8 cellular contexts compared by ENCODE assay signal in genomic region chr3:177679568-177680441, GRCh38.
DNase-seq lines count a peak whose midpoint lies in the region; ATAC-seq and TF ChIP-seq lines count a peak whose summit lies in the region.

No MANE protein-coding gene starts in this region.

- ATAC-seq in GM18858 (IDR thresholded peaks at IDR 0.05; ENCODE audit: unreplicated experiment) (peak; percentile 74), HG03064 (IDR thresholded peaks at IDR 0.05; ENCODE audit: low read depth, unreplicated experiment) (peak; percentile 75)
- ATAC-seq in activated T-cell treated with anti-CD3 and anti-CD28 coated beads, Interleukin-2, amount 50 U/mL, for 4 hours = peak; percentile 78 to 84
- ATAC-seq in naive thymus-derived CD4-positive, alpha-beta T cell = peak; percentile 67

- H3K27ac ChIP-seq in naive thymus-derived CD4-positive, alpha-beta T cell (ENCODE audit: low read depth, low read length) = no peak overlapping the region
- H3K27ac ChIP-seq in OCI-LY7 (ENCODE audit: low read depth, low read length, poor library complexity, severe bottlenecking) = no peak overlapping the region

- H3K4me2 ChIP-seq in OCI-LY7 (ENCODE audit: low read length) = no peak overlapping the region

- H3K36me3 Mint-ChIP-seq in activated T-cell treated with anti-CD3 and anti-CD28 coated beads, Interleukin-2, amount 50 U/mL, for 4 hours (ENCODE audit: insufficient read depth) = no peaks in the 10 kb centered on the region
- peaks cover 0 to 2% (median 0%) of the 10 kb centered on the region in 5 donors for H3K36me3 Mint-ChIP-seq in naive thymus-derived CD4-positive, alpha-beta T cell

- no peaks in the 10 kb centered on the region for H3K9me3 Mint-ChIP-seq in activated T-cell treated with anti-CD3 and anti-CD28 coated beads, Interleukin-2, amount 50 U/mL, for 4 hours
- peaks cover 0 to 3% (median 0%) of the 10 kb centered on the region in 11 donors for H3K9me3 Mint-ChIP-seq in naive thymus-derived CD4-positive, alpha-beta T cell

- no peaks in the 10 kb centered on the region for H3K9me3 ChIP-seq in naive thymus-derived CD4-positive, alpha-beta T cell (ENCODE audit: control insufficient read depth in 2 of 3, low read length in 3 of 3)
- no peaks in the 10 kb centered on the region for H3K9me3 ChIP-seq in OCI-LY7 (ENCODE audit: low read length)

- peaks cover 29% of the 10 kb centered on the region for H3K4me1 Mint-ChIP-seq in activated T-cell treated with anti-CD3 and anti-CD28 coated beads, Interleukin-2, amount 50 U/mL, for 4 hours (ENCODE audit: low read depth)
- peaks cover 0 to 38% (median 16%) of the 10 kb centered on the region in 7 donors for H3K4me1 Mint-ChIP-seq in naive thymus-derived CD4-positive, alpha-beta T cell

- no TSS peak for BruUV-seq in OCI-LY7 (replicated peaks; lab: Mats Ljungman, UMichigan)

- H3K4me3 Mint-ChIP-seq in activated T-cell treated with anti-CD3 and anti-CD28 coated beads, Interleukin-2, amount 50 U/mL, for 4 hours = no peak overlapping the region
- no peak overlapping the region for H3K4me3 Mint-ChIP-seq in naive thymus-derived CD4-positive, alpha-beta T cell

- H3K27me3 Mint-ChIP-seq in activated T-cell treated with anti-CD3 and anti-CD28 coated beads, Interleukin-2, amount 50 U/mL, for 4 hours (ENCODE audit: low read depth) = no peaks in the 10 kb centered on the region
- H3K27me3 Mint-ChIP-seq in naive thymus-derived CD4-positive, alpha-beta T cell = no peaks in the 10 kb centered on the region

- H3K4me3 ChIP-seq in naive thymus-derived CD4-positive, alpha-beta T cell (ENCODE audit: low read length) = no peak overlapping the region
- no peak overlapping the region for H3K4me3 ChIP-seq in OCI-LY7 (ENCODE audit: low read depth, low read length, poor library complexity, severe bottlenecking)

- H3K27ac Mint-ChIP-seq in naive thymus-derived CD4-positive, alpha-beta T cell = peak overlapping the region in 3 of 9 donors; percentile 7 to 28 (median 27)

- DNase-seq in activated T-cell treated with anti-CD3 and anti-CD28 coated beads, Interleukin-2, amount 50 U/mL, for 4 hours = no peak
- DNase-seq in naive thymus-derived CD4-positive, alpha-beta T cell = no peak
- no peak for DNase-seq in NCI-H1105 treated with DMSO at 0.1 percent for 48 hours (lab: John Stamatoyannopoulos, UW)
- no peak for DNase-seq in NCI-H526 (lab: John Stamatoyannopoulos, UW)
- no peak for DNase-seq in T-helper 9 cell
- no peak for DNase-seq in OCI-LY7 (ENCODE audit: low spot score)

- H3K36me3 ChIP-seq in naive thymus-derived CD4-positive, alpha-beta T cell (ENCODE audit: control insufficient read depth in 2 of 3, insufficient read depth in 3 of 3, low read length in 3 of 3) = no peaks in the 10 kb centered on the region
- no peaks in the 10 kb centered on the region for H3K36me3 ChIP-seq in OCI-LY7 (ENCODE audit: insufficient read depth, low read length)

- intact Hi-C loops in naive thymus-derived CD4-positive, alpha-beta T cell (cut with micrococcal nuclease) = loop anchor here in 1 of 2 donors (5.0 to 10.0 kb wide), 2 partner anchors 485 to 808 kb away; partner anchors contain the start of gene TBL1XR1
- intact Hi-C loops in OCI-LY7 (cut with micrococcal nuclease; ENCODE audit: unreplicated experiment) = no loop called here

- no peaks in the 10 kb centered on the region for H3K27me3 ChIP-seq in naive thymus-derived CD4-positive, alpha-beta T cell (ENCODE audit: control insufficient read depth in 2 of 2, insufficient read depth in 2 of 2, low read length in 2 of 2)

- no peaks in the 10 kb centered on the region for H3K9me2 ChIP-seq in OCI-LY7 (ENCODE audit: insufficient read depth, low read length)

- H3K79me2 ChIP-seq in OCI-LY7 (ENCODE audit: insufficient read depth, low read depth, low read length) = no peaks in the 10 kb centered on the region

- POLR2A ChIA-PET in naive thymus-derived CD4-positive, alpha-beta T cell (lab: Charles Lee) = no interaction called here
- POLR2A ChIA-PET in OCI-LY7 (lab: Charles Lee) = interaction anchor here (0.6 to 0.9 kb wide), 2 partner anchors 10 to 275 kb away, joined by 3 to 4 read pairs; no protein-coding TSS in a partner anchor

- CTCF ChIA-PET in naive thymus-derived CD4-positive, alpha-beta T cell (lab: Charles Lee) = no interaction called here
- CTCF ChIA-PET in OCI-LY7 (lab: Charles Lee; ENCODE audit: unreplicated experiment) = no interaction called here

- H4K20me1 ChIP-seq in OCI-LY7 (ENCODE audit: insufficient read depth, low read length) = no peaks in the 10 kb centered on the region

- H3K4me1 ChIP-seq in naive thymus-derived CD4-positive, alpha-beta T cell (ENCODE audit: control insufficient read depth in 2 of 2, insufficient read depth in 2 of 2, low read length in 2 of 2) = peaks cover 0 to 37% of the 10 kb centered on the region in 2 donors
- H3K4me1 ChIP-seq in OCI-LY7 (ENCODE audit: insufficient read depth, low read length, poor library complexity, severe bottlenecking) = no peaks in the 10 kb centered on the region

- H2AFZ ChIP-seq in OCI-LY7 (ENCODE audit: low read length) = no peak overlapping the region

- no peak for TF ChIP-seq CTCF in OCI-LY7 (conservative IDR thresholded peaks at IDR 0.05; ENCODE audit: low read length)
